ENCODE assay signal across 1 cellular context in genomic region chr14:85789506-85789905, GRCh38.
TF ChIP-seq lines count a peak whose summit lies in the region.

No MANE protein-coding gene starts in this region.

TF ChIP-seq in GM12878, 131 proteins besides CTCF, POLR2A, EP300 and RAD21:
- peak; percentile 25; the same call in 1 of the 2 replicates for TF ChIP-seq TCF7 (IDR thresholded peaks at IDR 0.05; ENCODE audit: borderline replicate concordance)
- no peak for TF ChIP-seq ZNF274 (IDR thresholded peaks at IDR 0.05; ENCODE audit: insufficient read depth, insufficient read length)
- no peak for TF ChIP-seq JUNB (IDR thresholded peaks at IDR 0.05)
- TF ChIP-seq PAX5 (IDR thresholded peaks at IDR 0.05; ENCODE audit: borderline replicate concordance, low read depth, low read length) = no peak
- no peak for TF ChIP-seq CEBPZ (IDR thresholded peaks at IDR 0.05; ENCODE audit: low read depth, low read length)
- TF ChIP-seq RB1 (IDR thresholded peaks at IDR 0.05; ENCODE audit: borderline replicate concordance) = no peak
- TF ChIP-seq NRF1 (conservative IDR thresholded peaks at IDR 0.05; ENCODE audit: low read depth, low read length) = no peak
